In the genomic region with DNA sequence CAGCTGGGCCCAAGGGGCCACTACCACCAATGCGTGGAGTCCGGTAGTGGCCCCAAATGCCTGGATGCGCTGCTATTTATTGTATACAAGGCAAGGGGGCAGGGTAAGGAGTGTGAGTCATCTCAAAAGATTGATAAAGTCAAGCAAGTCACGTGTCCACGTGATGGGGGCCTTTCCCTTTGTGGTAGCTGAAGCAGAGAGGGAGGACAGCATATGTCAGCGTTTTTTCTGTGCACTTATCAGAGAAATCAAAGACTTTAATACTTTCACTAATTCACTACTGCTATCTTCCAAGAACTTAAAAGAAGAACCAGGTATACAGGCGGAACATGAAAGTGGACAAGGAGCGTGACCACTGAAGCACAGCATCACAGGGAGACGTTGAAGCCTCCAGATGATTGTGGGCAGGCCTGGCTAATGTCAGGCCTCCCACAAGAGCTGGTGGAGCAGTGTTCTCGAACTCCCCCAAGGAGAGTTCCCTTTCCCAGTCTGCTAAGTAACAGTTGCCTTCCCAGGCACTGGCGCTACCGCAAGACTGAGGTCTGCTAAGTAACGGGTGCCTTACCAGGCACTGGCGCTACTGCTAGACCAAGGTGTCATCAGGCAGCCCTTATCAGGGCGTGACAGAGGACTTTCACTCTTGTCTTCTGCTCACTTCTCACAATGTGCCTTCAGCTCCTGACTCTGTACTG, we compare ENCODE assay signal across 18 cellular contexts. TPM values are rescaled to one million over a fixed set of nuclear protein-coding genes. Genes with fewer than 3 reads are reported as not detected.
DNase-seq lines count a peak whose midpoint lies in the region; ATAC-seq and FAIRE-seq lines count a peak whose summit lies in the region.
"Had no signal": no experiment of that assay in that cellular context is flagged by ENCODE, and none has a peak within 500 bp of the region (broad histone marks: within the 10 kb centered on the region; RNA-seq: fewer than 3 reads in every experiment).

No MANE protein-coding gene starts in this region.

- no peak for FAIRE-seq in GM19239 (lab: Jason Lieb, UNC)
- FAIRE-seq: H54, urothelium cell line had no signal

- no peaks in the 10 kb centered on the region for H3K27me3 Mint-ChIP-seq in T-cell
- no peaks in the 10 kb centered on the region for H3K27me3 Mint-ChIP-seq in dendritic cell treated with granulocyte-macrophage colony-stimulating factor and Interleukin-4, amounts not matched to agents 40 ng/mL and 50 ng/mL, for 4 days

- CTCF ChIA-PET in T-cell (lab: Charles Lee), result no interaction called here

- ATAC-seq in T-cell (replicated peaks in 1 of 4) (peak; percentile 42 to 64 (median 56)), GM18519 (IDR thresholded peaks at IDR 0.05; ENCODE audit: low FRiP score, unreplicated experiment) (no peak)
- ATAC-seq: PC-3 had no signal

- intact Hi-C loops in dendritic cell treated with granulocyte-macrophage colony-stimulating factor and Interleukin-4, amounts not matched to agents 40 ng/mL and 50 ng/mL, for 4 days (cut with micrococcal nuclease), result loop anchor here (10.0 kb wide), 1 partner anchor 215 kb away; a partner anchor contains a TSS

- no peaks in the 10 kb centered on the region for H3K9me3 Mint-ChIP-seq in T-cell
- H3K9me3 Mint-ChIP-seq in dendritic cell treated with granulocyte-macrophage colony-stimulating factor and Interleukin-4, amounts not matched to agents 40 ng/mL and 50 ng/mL, for 4 days, result no peaks in the 10 kb centered on the region

- peak; percentile 53 for DNase-seq in activated naive CD4-positive, alpha-beta T cell treated with Interleukin-2 at 50 U/mL for 16 hours
- no peak for DNase-seq in activated naive CD4-positive, alpha-beta T cell treated with anti-CD3 and anti-CD28 coated beads, Interleukin-2, amount 50 U/mL, for 16 hours
- peak in 9 of 34 experiments; percentile 7 to 30 (median 15) for DNase-seq in T-cell
- peak; percentile 47 for DNase-seq in stimulated activated CD8-positive, alpha-beta memory T cell treated with anti-CD3 and anti-CD28 coated beads, Interleukin-4, amount 100 ng/mL, for 48 hours
- no peak for DNase-seq in mesenteric fat pad (ENCODE audit: low spot score)
- DNase-seq in GM19239 (ENCODE audit: insufficient read length, low spot score), result no peak
- DNase-seq: AML-193, amniotic stem cell, NCI-H1092, NCI-H345, PC-3 had no signal

- peak overlapping the region in 1 of 2 donors; percentile 70 for H3K27ac Mint-ChIP-seq in T-cell
- peak overlapping the region; percentile 64 for H3K27ac Mint-ChIP-seq in dendritic cell treated with granulocyte-macrophage colony-stimulating factor and Interleukin-4, amounts not matched to agents 40 ng/mL and 50 ng/mL, for 4 days

- H3K36me3 Mint-ChIP-seq in T-cell, result no peaks in the 10 kb centered on the region
- no peaks in the 10 kb centered on the region for H3K36me3 Mint-ChIP-seq in dendritic cell treated with granulocyte-macrophage colony-stimulating factor and Interleukin-4, amounts not matched to agents 40 ng/mL and 50 ng/mL, for 4 days (ENCODE audit: low read depth)

- no peak overlapping the region for H3K4me3 Mint-ChIP-seq in T-cell
- H3K4me3 Mint-ChIP-seq in dendritic cell treated with granulocyte-macrophage colony-stimulating factor and Interleukin-4, amounts not matched to agents 40 ng/mL and 50 ng/mL, for 4 days, result no peak overlapping the region

- POLR2A ChIA-PET in T-cell (lab: Charles Lee), result no interaction called here

- peaks cover 0 to 6% (median 5%) of the 10 kb centered on the region in 3 donors for H3K4me1 Mint-ChIP-seq in T-cell
- peaks cover 4% of the 10 kb centered on the region for H3K4me1 Mint-ChIP-seq in dendritic cell treated with granulocyte-macrophage colony-stimulating factor and Interleukin-4, amounts not matched to agents 40 ng/mL and 50 ng/mL, for 4 days (ENCODE audit: low read depth)

RNA-seq across cellular contexts. Expression of a gene that starts 10.8 kb away (rescaled TPM):
- total RNA-seq in T-cell, result under 1 TPM in 1 of 5 donors, not detected in 4; 0.15 TPM
- not detected for total RNA-seq in mesenteric fat pad
- total RNA-seq: Daoy, lung microvascular endothelial cell, osteocyte had no signal

RNA-seq across cellular contexts. Expression of a gene that starts 17.9 kb away (rescaled TPM):
- total RNA-seq in T-cell, result 1 to 10 TPM in 4 of 5 donors, under 1 TPM in 1; 0.73 to 3.4 (median 1.1) TPM
- 0.74 TPM for total RNA-seq in mesenteric fat pad

RNA-seq across cellular contexts. Expression of a gene that starts 27.1 kb away (rescaled TPM):
- total RNA-seq in T-cell (10 to 100 TPM; 42.0 to 46.6 (median 43.0) TPM), mesenteric fat pad (35.8 TPM)

RNA-seq across cellular contexts. Expression of a gene that starts 36.2 kb away (rescaled TPM):
- 10 to 100 TPM; 68.6 to 81.4 (median 72.8) TPM for total RNA-seq in T-cell
- total RNA-seq in mesenteric fat pad, result 34.9 TPM

RNA-seq across cellular contexts. Expression of a gene that starts 40.0 kb away (rescaled TPM):
- 100 to 1,000 TPM; 101 to 130 (median 125) TPM for total RNA-seq in T-cell
- total RNA-seq in mesenteric fat pad, result 64.5 TPM

Comparison
In these comparisons a context has a peak if more than half of its experiments do, and no peak if none do; other contexts are left out.
1. DNase-seq: peak in activated naive CD4-positive, alpha-beta T cell treated with Interleukin-2 at 50 U/mL for 16 hours (single experiment) and stimulated activated CD8-positive, alpha-beta memory T cell treated with anti-CD3 and anti-CD28 coated beads, Interleukin-4, amount 100 ng/mL, for 48 hours (single experiment); none in activated naive CD4-positive, alpha-beta T cell treated with anti-CD3 and anti-CD28 coated beads, Interleukin-2, amount 50 U/mL, for 16 hours (single experiment), mesenteric fat pad (single experiment) and GM19239 (single experiment).